38 cellular contexts compared by ENCODE assay signal in the genomic region with DNA sequence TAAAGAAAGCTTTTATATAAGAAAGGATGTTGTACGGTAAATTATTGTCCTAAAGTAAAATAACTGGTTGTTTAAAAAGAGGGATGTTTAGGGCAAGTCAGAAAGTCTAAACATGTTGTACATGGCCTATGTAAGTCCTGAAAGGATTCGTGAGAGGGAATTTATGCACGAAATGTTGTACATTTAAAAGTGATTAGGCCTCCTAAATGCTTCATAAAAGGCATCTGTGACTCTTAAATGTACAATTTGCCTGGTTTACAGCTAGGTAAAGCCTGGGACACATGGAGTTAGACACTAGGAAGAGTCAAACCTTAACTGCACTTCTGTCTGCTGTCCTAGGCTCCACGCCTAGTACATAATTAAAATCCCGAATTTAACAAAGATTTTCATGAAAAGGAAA. TPM values are rescaled to one million over a fixed set of nuclear protein-coding genes. Genes with fewer than 3 reads are reported as not detected.
"Had no signal": no experiment of that assay in that cellular context is flagged by ENCODE, and none has a peak within 500 bp of the region (broad histone marks: within the 10 kb centered on the region; RNA-seq: fewer than 3 reads in every experiment).

No MANE protein-coding gene starts in this region.

- H3K9me3 ChIP-seq: MG63 had no signal

- H3K27me3 ChIP-seq: MG63 had no signal

- DNase-seq: Karpas-422, Kasumi-1, MG63, MM.1S, MV-4-11, NCI-H1048, NCI-H1092, NCI-H1092 treated with DMSO at 0.1 percent for 48 hours, NCI-H1105, NCI-H1105 treated with DMSO at 0.1 percent for 48 hours, NCI-H1417, NCI-H1417 treated with DMSO at 0.1 percent for 48 hours, NCI-H1436, NCI-H1436 treated with DMSO at 0.1 percent for 48 hours, NCI-H146, NCI-H1694, NCI-H1694 treated with DMSO at 0.1 percent for 48 hours, NCI-H187, NCI-H187 treated with DMSO at 0.1 percent for 48 hours, NCI-H1930, NCI-H2029, NCI-H2029 treated with DMSO at 0.1 percent for 48 hours, NCI-H2081, NCI-H2081 treated with DMSO at 0.1 percent for 48 hours, NCI-H2107, NCI-H2171, NCI-H2171 treated with DMSO at 0.1 percent for 48 hours, NCI-H2227 treated with DMSO at 0.1 percent for 48 hours, NCI-H226, NCI-H345, NCI-H446, NCI-H446 treated with DMSO at 0.1 percent for 48 hours, NCI-H510A, NCI-H510A treated with DMSO at 0.1 percent for 48 hours had no signal

- H3K4me3 ChIP-seq: MG63 had no signal

- H3K36me3 ChIP-seq: MG63 had no signal

RNA-seq across cellular contexts. Expression of gene KRTAP13-3, which starts 9.7 kb away (rescaled TPM):
- total RNA-seq: LHCN-M2, M059J, MCF 10A, NCI-H460 had no signal

RNA-seq across cellular contexts. Expression of gene KRTAP13-4, which starts 14.0 kb away (rescaled TPM):
- total RNA-seq: LHCN-M2, M059J, MCF 10A, NCI-H460 had no signal

RNA-seq across cellular contexts. Expression of gene KRTAP13-1, which starts 20.2 kb away (rescaled TPM):
- total RNA-seq: LHCN-M2, M059J, MCF 10A, NCI-H460 had no signal

RNA-seq across cellular contexts. Expression of gene KRTAP15-1, which starts 24.1 kb away (rescaled TPM):
- total RNA-seq: LHCN-M2, M059J, MCF 10A, NCI-H460 had no signal

RNA-seq across cellular contexts. Expression of gene KRTAP13-2, which starts 43.9 kb away (rescaled TPM):
- total RNA-seq: LHCN-M2, M059J, MCF 10A, NCI-H460 had no signal
